8 cellular contexts compared by ENCODE assay signal in the genomic region with DNA sequence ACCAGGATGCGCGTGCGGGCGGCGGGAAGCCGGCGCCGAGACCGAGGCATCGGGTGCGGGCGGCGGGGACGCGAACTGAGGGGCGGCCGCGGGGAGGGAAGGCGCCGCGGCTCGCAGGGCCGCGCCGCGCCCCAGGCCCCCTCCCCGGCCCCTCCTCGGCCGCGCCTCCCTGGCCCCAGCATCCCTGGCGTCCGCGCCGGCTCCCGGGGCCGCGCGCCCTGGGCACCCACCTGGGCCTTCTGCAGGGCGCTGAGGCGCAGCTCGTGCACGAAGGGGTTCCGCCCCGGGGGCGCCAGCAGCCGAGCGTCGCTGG. TPM values are rescaled to one million over a fixed set of nuclear protein-coding genes. Genes with fewer than 3 reads are reported as not detected.
DNase-seq lines count a peak whose midpoint lies in the region; ATAC-seq and TF ChIP-seq lines count a peak whose summit lies in the region.

No MANE protein-coding gene starts in this region.

- DNase-seq in T-helper 1 cell: peak in 3 of 5 donors; percentile 18 to 32 (median 23)
- DNase-seq in cardiac septum (ENCODE audit: low spot score): peak; percentile 72
- DNase-seq in stimulated activated effector memory CD8-positive, alpha-beta T cell treated with anti-CD3 and anti-CD28 coated beads, Interleukin-12 subunit alpha, Interleukin-12 subunit beta, amount 100 ng/mL, for 72 hours (ENCODE audit: low spot score in 2 of 2): no peak
- no peak for DNase-seq in D341Med (ENCODE audit: low spot score)
- DNase-seq in midbrain (lab: John Stamatoyannopoulos, UW): no peak

- peak; percentile 27 for ATAC-seq in GM18517 (IDR thresholded peaks at IDR 0.05; ENCODE audit: unreplicated experiment)
- ATAC-seq in HG02973 (IDR thresholded peaks at IDR 0.05; ENCODE audit: unreplicated experiment): peak; percentile 23
- ATAC-seq in stimulated activated effector memory CD8-positive, alpha-beta T cell treated with anti-CD3 and anti-CD28 coated beads, Interleukin-12 subunit alpha, Interleukin-12 subunit beta, amount 100 ng/mL, for 72 hours: peak; percentile 58

- peak overlapping the region; percentile 96 for H3K4me3 Mint-ChIP-seq in stimulated activated effector memory CD8-positive, alpha-beta T cell treated with anti-CD3 and anti-CD28 coated beads, Interleukin-12 subunit alpha, Interleukin-12 subunit beta, amount 100 ng/mL, for 72 hours

- H3K27ac ChIP-seq in 22Rv1: 0 out of 2 replicates have a peak overlapping the region, but pooled peaks have one; percentile 26

- intact Hi-C loops in cardiac septum (cut with DNase I): no loop called here

- H3K27ac Mint-ChIP-seq in stimulated activated effector memory CD8-positive, alpha-beta T cell treated with anti-CD3 and anti-CD28 coated beads, Interleukin-12 subunit alpha, Interleukin-12 subunit beta, amount 100 ng/mL, for 72 hours: no peak overlapping the region

- H3K4me1 Mint-ChIP-seq in stimulated activated effector memory CD8-positive, alpha-beta T cell treated with anti-CD3 and anti-CD28 coated beads, Interleukin-12 subunit alpha, Interleukin-12 subunit beta, amount 100 ng/mL, for 72 hours: peaks cover 61% of the 10 kb centered on the region

- H3K9me3 Mint-ChIP-seq in stimulated activated effector memory CD8-positive, alpha-beta T cell treated with anti-CD3 and anti-CD28 coated beads, Interleukin-12 subunit alpha, Interleukin-12 subunit beta, amount 100 ng/mL, for 72 hours: no peaks in the 10 kb centered on the region

- peaks cover 44% of the 10 kb centered on the region for H3K36me3 Mint-ChIP-seq in stimulated activated effector memory CD8-positive, alpha-beta T cell treated with anti-CD3 and anti-CD28 coated beads, Interleukin-12 subunit alpha, Interleukin-12 subunit beta, amount 100 ng/mL, for 72 hours

- TF ChIP-seq CTCF in 22Rv1 (IDR thresholded peaks at IDR 0.05): no peak

RNA-seq across cellular contexts. Expression of a gene that starts 0.3 kb away (rescaled TPM):
- total RNA-seq in cardiac septum: 14.7 TPM

Comparison
In these comparisons a context has a peak if more than half of its experiments do, and no peak if none do; other contexts are left out.
1. DNase-seq: peak in T-helper 1 cell (3 of 5) and cardiac septum (single experiment); none in stimulated activated effector memory CD8-positive, alpha-beta T cell treated with anti-CD3 and anti-CD28 coated beads, Interleukin-12 subunit alpha, Interleukin-12 subunit beta, amount 100 ng/mL, for 72 hours (0 of 2), D341Med (single experiment) and midbrain (single experiment).
2. Peak in every context shown above with its lines, with median percentiles within 50 percentile points of each other: ATAC-seq.